ENCODE assay signal across 12 cellular contexts in the genomic region with DNA sequence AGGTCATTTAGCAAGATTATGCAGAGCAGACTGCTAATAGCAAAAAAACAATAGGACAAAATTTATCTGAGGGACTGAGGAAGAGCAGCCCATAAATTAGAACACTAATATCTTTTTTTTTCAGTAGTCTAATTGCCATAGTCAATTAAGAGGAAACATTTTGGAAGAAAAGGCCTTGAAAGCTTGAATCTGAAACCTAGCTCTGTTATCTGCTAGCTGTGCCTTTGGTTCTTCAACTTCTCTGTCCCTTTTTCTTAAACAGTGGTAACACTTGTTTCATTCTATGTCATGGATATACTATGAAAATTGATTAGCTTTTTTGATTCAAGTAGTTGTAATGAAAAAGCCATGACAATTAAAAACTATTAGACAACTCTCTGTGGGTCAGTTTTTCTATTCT. TPM values are rescaled to one million over a fixed set of nuclear protein-coding genes. Genes with fewer than 3 reads are reported as not detected.
A peak's percentile ranks its signal among the peaks of the same experiment; 100 is the strongest.
DNase-seq lines count a peak whose midpoint lies in the region; ATAC-seq and TF ChIP-seq lines count a peak whose summit lies in the region.
"Had no signal": no experiment of that assay in that cellular context is flagged by ENCODE, and none has a peak within 500 bp of the region (broad histone marks: within the 10 kb centered on the region; RNA-seq: fewer than 3 reads in every experiment).

No MANE protein-coding gene starts in this region.

- peak overlapping the region; percentile 42 for H3K4me2 ChIP-seq in fibroblast of lung (ENCODE audit: extremely low read depth, insufficient read depth, low read length)

- no peak overlapping the region for H3K27ac ChIP-seq in fibroblast of lung (ENCODE audit: insufficient read depth, low read length)
- H3K27ac ChIP-seq: thoracic aorta had no signal

- no peaks in the 10 kb centered on the region for H4K20me1 ChIP-seq in fibroblast of lung (ENCODE audit: control insufficient read depth, extremely low read depth, insufficient read depth, low read length)

- H3K27ac Mint-ChIP-seq in stimulated activated naive CD8-positive, alpha-beta T cell treated with anti-CD3 and anti-CD28 coated beads, Interleukin-15, Interleukin-2, amounts not matched to agents 100 ng/mL and 50 ng/mL, for 24 hours, result peak overlapping the region; percentile 58
- H3K27ac Mint-ChIP-seq in T-helper 2 cell treated with Interferon-gamma antibody and Interleukin-4, amounts not matched to agents 5 μg/mL and 100 μg/mL, for 36 hours, result peak overlapping the region; percentile 60
- H3K27ac Mint-ChIP-seq in type B pancreatic cell, result peak overlapping the region; percentile 21

- H3K4me3 Mint-ChIP-seq in stimulated activated naive CD8-positive, alpha-beta T cell treated with anti-CD3 and anti-CD28 coated beads, Interleukin-15, Interleukin-2, amounts not matched to agents 100 ng/mL and 50 ng/mL, for 24 hours, result peak overlapping the region; percentile 97
- H3K4me3 Mint-ChIP-seq in T-helper 2 cell treated with Interferon-gamma antibody and Interleukin-4, amounts not matched to agents 5 μg/mL and 100 μg/mL, for 36 hours, result peak overlapping the region; percentile 98
- H3K4me3 Mint-ChIP-seq in type B pancreatic cell, result peak overlapping the region; percentile 99

- H3K9me3 Mint-ChIP-seq in stimulated activated naive CD8-positive, alpha-beta T cell treated with anti-CD3 and anti-CD28 coated beads, Interleukin-15, Interleukin-2, amounts not matched to agents 100 ng/mL and 50 ng/mL, for 24 hours, result no peaks in the 10 kb centered on the region
- no peaks in the 10 kb centered on the region for H3K9me3 Mint-ChIP-seq in T-helper 2 cell treated with Interferon-gamma antibody and Interleukin-4, amounts not matched to agents 5 μg/mL and 100 μg/mL, for 36 hours
- no peaks in the 10 kb centered on the region for H3K9me3 Mint-ChIP-seq in type B pancreatic cell

- H3K27me3 ChIP-seq in fibroblast of lung (ENCODE audit: control insufficient read depth, insufficient read depth, low read length), result no peaks in the 10 kb centered on the region

- no peaks in the 10 kb centered on the region for H3K36me3 ChIP-seq in fibroblast of lung (ENCODE audit: control insufficient read depth, insufficient read depth, low read length)
- H3K36me3 ChIP-seq: thoracic aorta had no signal

- H3K36me3 Mint-ChIP-seq in stimulated activated naive CD8-positive, alpha-beta T cell treated with anti-CD3 and anti-CD28 coated beads, Interleukin-15, Interleukin-2, amounts not matched to agents 100 ng/mL and 50 ng/mL, for 24 hours (ENCODE audit: low read depth), result peaks cover 29% of the 10 kb centered on the region
- H3K36me3 Mint-ChIP-seq in T-helper 2 cell treated with Interferon-gamma antibody and Interleukin-4, amounts not matched to agents 5 μg/mL and 100 μg/mL, for 36 hours (ENCODE audit: low read depth), result peaks cover 8% of the 10 kb centered on the region
- H3K36me3 Mint-ChIP-seq in type B pancreatic cell, result peaks cover 3% of the 10 kb centered on the region

- no peaks in the 10 kb centered on the region for H3K4me1 ChIP-seq in fibroblast of lung (ENCODE audit: control insufficient read depth, extremely low read depth, insufficient read depth, low read length)

- H3K4me1 Mint-ChIP-seq in stimulated activated naive CD8-positive, alpha-beta T cell treated with anti-CD3 and anti-CD28 coated beads, Interleukin-15, Interleukin-2, amounts not matched to agents 100 ng/mL and 50 ng/mL, for 24 hours (ENCODE audit: low read depth), result peaks cover 51% of the 10 kb centered on the region
- peaks cover 33% of the 10 kb centered on the region for H3K4me1 Mint-ChIP-seq in T-helper 2 cell treated with Interferon-gamma antibody and Interleukin-4, amounts not matched to agents 5 μg/mL and 100 μg/mL, for 36 hours (ENCODE audit: low read depth)
- H3K4me1 Mint-ChIP-seq in type B pancreatic cell (ENCODE audit: unreplicated experiment), result peaks cover 14% of the 10 kb centered on the region

- H3K27me3 Mint-ChIP-seq in stimulated activated naive CD8-positive, alpha-beta T cell treated with anti-CD3 and anti-CD28 coated beads, Interleukin-15, Interleukin-2, amounts not matched to agents 100 ng/mL and 50 ng/mL, for 24 hours, result no peaks in the 10 kb centered on the region
- peaks cover 2% of the 10 kb centered on the region for H3K27me3 Mint-ChIP-seq in T-helper 2 cell treated with Interferon-gamma antibody and Interleukin-4, amounts not matched to agents 5 μg/mL and 100 μg/mL, for 36 hours (ENCODE audit: low read depth)
- H3K27me3 Mint-ChIP-seq in type B pancreatic cell, result no peaks in the 10 kb centered on the region

- no peak overlapping the region for H2AFZ ChIP-seq in fibroblast of lung (ENCODE audit: low read length)

- DNase-seq in stimulated activated naive CD8-positive, alpha-beta T cell treated with anti-CD3 and anti-CD28 coated beads, Interleukin-15, Interleukin-2, amounts not matched to agents 100 U/mL and 50 U/mL, for 24 hours, result no peak
- DNase-seq in T-helper 2 cell treated with Interferon-gamma antibody and Interleukin-4, amounts not matched to agents 5 μg/mL and 100 μg/mL, for 36 hours (ENCODE audit: low spot score), result no peak
- no peak for DNase-seq in fibroblast of lung (ENCODE audit: low read depth in 2 of 2)
- no peak for DNase-seq in type B pancreatic cell (ENCODE audit: extremely low spot score, unreplicated experiment)
- DNase-seq: central memory CD4-positive, alpha-beta T cell; foreskin fibroblast; NCI-H1048 had no signal

- no peak for ATAC-seq in stimulated activated naive CD8-positive, alpha-beta T cell treated with anti-CD3 and anti-CD28 coated beads, Interleukin-15, Interleukin-2, amounts not matched to agents 100 U/mL and 50 U/mL, for 24 hours
- no peak for ATAC-seq in HG03439 (IDR thresholded peaks at IDR 0.05; ENCODE audit: unreplicated experiment)
- no peak for ATAC-seq in HG02759 (IDR thresholded peaks at IDR 0.05; ENCODE audit: unreplicated experiment)
- ATAC-seq in HG03097 (IDR thresholded peaks at IDR 0.05; ENCODE audit: low FRiP score, unreplicated experiment), result no peak

- TF ChIP-seq CTCF in fibroblast of lung (conservative IDR thresholded peaks at IDR 0.05 in 1 of 2, IDR thresholded peaks at IDR 0.05 in 1 of 2; ENCODE audit: low read depth in 1 of 2, low read length in 2 of 2) (no peak), type B pancreatic cell (conservative IDR thresholded peaks at IDR 0.05) (no peak)

- peak overlapping the region; percentile 14 for H3K9ac ChIP-seq in fibroblast of lung (ENCODE audit: insufficient read depth, low read length)

- no peaks in the 10 kb centered on the region for H3K9me3 ChIP-seq in fibroblast of lung (ENCODE audit: control insufficient read depth, insufficient read depth, low read depth, low read length)
- H3K9me3 ChIP-seq: thoracic aorta had no signal

- H3K4me3 ChIP-seq in fibroblast of lung (replicated peaks in 1 of 4; ENCODE audit: control extremely low read depth in 1 of 4, insufficient read depth in 1 of 4, low read depth in 3 of 4, low read length in 4 of 4), result peak overlapping the region in 2 of 4 experiments; percentile 15 to 60

- peaks cover 43% of the 10 kb centered on the region for H3K79me2 ChIP-seq in fibroblast of lung (ENCODE audit: control insufficient read depth, insufficient read depth, low read length)

RNA-seq across cellular contexts. Expression of a gene that starts 1.7 kb away (rescaled TPM):
- 17.0 and 21.6 TPM in 2 replicates for total RNA-seq in fibroblast of lung
- polyA plus RNA-seq in fibroblast of lung, result 12.5 and 14.6 TPM in 2 replicates
- 11.6 TPM in 2 replicates for polyA plus RNA-seq in fibroblast of lung (2012)
- polyA minus RNA-seq in fibroblast of lung (ENCODE audit: low replicate concordance), result 2.4 and 4.9 TPM in 2 replicates
- total RNA-seq in type B pancreatic cell (ENCODE audit: low replicate concordance), result 22.1 and 30.0 TPM in 2 replicates

RNA-seq across cellular contexts. Expression of a gene that starts 19.4 kb away (rescaled TPM):
- total RNA-seq in fibroblast of lung, result 0.51 and 0.83 TPM in 2 replicates
- polyA plus RNA-seq in fibroblast of lung, result 0.59 and 1.1 TPM in 2 replicates
- polyA plus RNA-seq in fibroblast of lung (2012), result 0.49 and 0.61 TPM in 2 replicates
- not detected in 2 replicates for polyA minus RNA-seq in fibroblast of lung (ENCODE audit: low replicate concordance)
- 14.6 and 23.2 TPM in 2 replicates for total RNA-seq in type B pancreatic cell (ENCODE audit: low replicate concordance)
